ENCODE assay signal across 9 cellular contexts in genomic region chr11:131942878-131943277, GRCh38.
"Had no signal": no experiment of that assay in that cellular context is flagged by ENCODE, and none has a peak within 500 bp of the region (broad histone marks: within the 10 kb centered on the region; RNA-seq: fewer than 3 reads in every experiment).

No MANE protein-coding gene starts in this region.

- H3K36me3 Mint-ChIP-seq: IgD-negative memory B cell had no signal

- H3K4me1 Mint-ChIP-seq: IgD-negative memory B cell had no signal

- H3K27me3 Mint-ChIP-seq: IgD-negative memory B cell had no signal

- ATAC-seq: HCT116, HepG2 had no signal

- H3K27ac ChIP-seq: GM23248, HL-60 had no signal

- H3K9me3 Mint-ChIP-seq: HFFc6 had no signal

- H3K27ac Mint-ChIP-seq: HFFc6, IgD-negative memory B cell had no signal

- DNase-seq: GM23248, GOT3, H7, HFFc6 had no signal

- H3K9ac ChIP-seq: GM23248 had no signal

- H3K4me3 ChIP-seq: GM23248, HAP-1 had no signal

- H2AFZ ChIP-seq: GM23248 had no signal

- H3K4me3 Mint-ChIP-seq: HFFc6, IgD-negative memory B cell had no signal

- H3K36me3 ChIP-seq: HAP-1 had no signal

- H3K4me1 ChIP-seq: HAP-1 had no signal

- H3K9me3 ChIP-seq: HAP-1 had no signal
